ENCODE assay signal across 8 cellular contexts in the genomic region with DNA sequence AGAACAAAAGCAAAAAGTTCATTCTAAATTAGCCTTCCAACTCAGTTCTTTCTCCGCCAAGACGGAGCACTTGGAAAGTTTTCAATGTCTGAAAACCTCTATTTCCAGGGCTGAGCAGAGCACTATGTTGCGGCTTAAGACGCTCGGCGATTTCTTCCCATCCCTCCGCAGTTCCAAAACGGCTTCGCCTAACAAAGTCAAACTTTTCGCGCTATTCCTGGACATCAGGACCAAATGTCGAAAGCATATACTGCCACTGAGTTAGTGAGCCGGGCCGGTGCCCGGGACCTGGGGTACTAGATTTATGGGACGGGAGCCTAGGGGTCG. TPM values are rescaled to one million over a fixed set of nuclear protein-coding genes. Genes with fewer than 3 reads are reported as not detected.
DNase-seq lines count a peak whose midpoint lies in the region; ATAC-seq and TF ChIP-seq lines count a peak whose summit lies in the region.

No MANE protein-coding gene starts in this region.

- no TSS peak for BruUV-seq in HCT116 (replicated peaks; lab: Mats Ljungman, UMichigan)

- RAD21 ChIA-PET in HCT116 (lab: Charles Lee; ENCODE audit: low non-redundant PET in 1 of 2, low total read pairs in 2 of 2, uncharacterized antibody in 2 of 2, unreplicated experiment in 2 of 2): interaction anchor here in 1 of 2 experiments (1.1 kb wide), 1 partner anchor 10 kb away, joined by 4 read pairs; no protein-coding TSS in a partner anchor

- peaks cover 30 to 45% (median 36%) of the 10 kb centered on the region in 4 donors for H3K4me1 Mint-ChIP-seq in CD4-positive, CD25-positive, alpha-beta regulatory T cell
- H3K4me1 Mint-ChIP-seq in activated T-helper 2 cell treated with anti-CD3 and anti-CD28 coated beads, Interferon-gamma antibody, Interleukin-2, Interleukin-4, amounts not matched to agents 10 μg/mL and 5 μg/mL and 100 μg/mL, durations not matched to agents 14 hours and 24 hours and 36 hours (ENCODE audit: low read depth): peaks cover 28% of the 10 kb centered on the region

- peak in 1 of 2 donors; percentile 0 for ATAC-seq in CD4-positive, CD25-positive, alpha-beta regulatory T cell (ENCODE audit: low read depth in 2 of 2)
- ATAC-seq in HCT116 (no peak), left cardiac atrium (peak; percentile 27 to 31), HG03139 (IDR thresholded peaks at IDR 0.05; ENCODE audit: unreplicated experiment) (no peak)

- no peaks in the 10 kb centered on the region for H3K79me2 ChIP-seq in HCT116 (ENCODE audit: insufficient read depth, low read length)

- no peak for TF ChIP-seq POLR2A in HCT116 (IDR thresholded peaks at IDR 0.05; ENCODE audit: borderline replicate concordance, extremely low read depth, insufficient read depth, insufficient read length)

- no peaks in the 10 kb centered on the region for H3K36me3 Mint-ChIP-seq in CD4-positive, CD25-positive, alpha-beta regulatory T cell
- H3K36me3 Mint-ChIP-seq in activated T-helper 2 cell treated with anti-CD3 and anti-CD28 coated beads, Interferon-gamma antibody, Interleukin-2, Interleukin-4, amounts not matched to agents 10 μg/mL and 5 μg/mL and 100 μg/mL, durations not matched to agents 14 hours and 24 hours and 36 hours (ENCODE audit: low read depth): peaks cover 13% of the 10 kb centered on the region

- peaks cover 33% of the 10 kb centered on the region for H3K4me1 ChIP-seq in CD4-positive, CD25-positive, alpha-beta regulatory T cell (ENCODE audit: control insufficient read depth, insufficient read depth, low read length, poor library complexity, severe bottlenecking)
- H3K4me1 ChIP-seq in HCT116 (ENCODE audit: control insufficient read depth in 1 of 2, insufficient read depth in 2 of 2, low read length in 2 of 2): peaks cover 5 to 13% of the 10 kb centered on the region in 2 experiments; a peak in 2 of 4 replicates
- peaks cover 5% of the 10 kb centered on the region for H3K4me1 ChIP-seq in rectal smooth muscle tissue (ENCODE audit: control insufficient read depth, insufficient read depth, low read length)

- peak overlapping the region; percentile 75 for H3K9ac ChIP-seq in HCT116 (ENCODE audit: low read length)
- H3K9ac ChIP-seq in rectal smooth muscle tissue (ENCODE audit: low read length): peak overlapping the region; percentile 94

- H3K9me3 ChIP-seq in CD4-positive, CD25-positive, alpha-beta regulatory T cell (ENCODE audit: control insufficient read depth in 2 of 2, low read length in 2 of 2): no peaks in the 10 kb centered on the region
- H3K9me3 ChIP-seq in HCT116 (ENCODE audit: control insufficient read depth in 1 of 2, insufficient read depth in 1 of 2, low read depth in 1 of 2, low read length in 2 of 2): no peaks in the 10 kb centered on the region

- peak overlapping the region; percentile 94 for H2AFZ ChIP-seq in HCT116 (ENCODE audit: low read depth, low read length, poor library complexity, severe bottlenecking)

- POLR2A ChIA-PET in HCT116 (lab: Charles Lee): interaction anchor here (0.6 to 0.9 kb wide), 2 partner anchors 10 to 15 kb away, joined by 3 to 4 read pairs; no protein-coding TSS in a partner anchor

- peak overlapping the region; percentile 95 for H3K27ac ChIP-seq in CD4-positive, CD25-positive, alpha-beta regulatory T cell (ENCODE audit: insufficient read depth, low read length, poor library complexity, severe bottlenecking)
- H3K27ac ChIP-seq in HCT116 (ENCODE audit: low read depth, low read length): no peak overlapping the region; the same call in 1 of the 2 replicates
- H3K27ac ChIP-seq in rectal smooth muscle tissue (ENCODE audit: low read depth, low read length): peak overlapping the region; percentile 98

- peak overlapping the region; percentile 91 for H3K4me3 ChIP-seq in CD4-positive, CD25-positive, alpha-beta regulatory T cell (ENCODE audit: low read depth, low read length)
- H3K4me3 ChIP-seq in HCT116 (replicated peaks in 1 of 2; ENCODE audit: low read depth in 1 of 2, low read length in 2 of 2) (peak overlapping the region; percentile 51 to 66), rectal smooth muscle tissue (ENCODE audit: low read length) (peak overlapping the region; percentile 92)

- DNase-seq in CD4-positive, CD25-positive, alpha-beta regulatory T cell: no peak
- DNase-seq in HCT116 (ENCODE audit: low read depth, low spot score) (no peak), left cardiac atrium (no peak), NCI-H1436 (lab: John Stamatoyannopoulos, UW) (no peak)
- no peak for DNase-seq in activated T-helper 2 cell treated with anti-CD3 and anti-CD28 coated beads, Interferon-gamma antibody, Interleukin-2, Interleukin-4, amounts not matched to agents 10 μg/mL and 5 μg/mL and 100 μg/mL, durations not matched to agents 14 hours and 24 hours and 36 hours (ENCODE audit: low spot score)
- no peak for DNase-seq in activated CD4-positive, CD25-positive, alpha-beta regulatory T cell treated with anti-CD3 and anti-CD28 coated beads, Interleukin-2, amount 50 U/mL, for 72 hours

- no peak for TF ChIP-seq RAD21 in HCT116 (IDR thresholded peaks at IDR 0.05; ENCODE audit: low read depth)

- peak overlapping the region; percentile 99 for H3K27ac Mint-ChIP-seq in CD4-positive, CD25-positive, alpha-beta regulatory T cell
- peak overlapping the region; percentile 89 for H3K27ac Mint-ChIP-seq in activated T-helper 2 cell treated with anti-CD3 and anti-CD28 coated beads, Interferon-gamma antibody, Interleukin-2, Interleukin-4, amounts not matched to agents 10 μg/mL and 5 μg/mL and 100 μg/mL, durations not matched to agents 14 hours and 24 hours and 36 hours

- H3K9me2 ChIP-seq in HCT116 (ENCODE audit: insufficient read depth): no peaks in the 10 kb centered on the region

- TF ChIP-seq CTCF in HCT116 (IDR thresholded peaks at IDR 0.05 in 2 of 3, conservative IDR thresholded peaks at IDR 0.05 in 1 of 3; ENCODE audit: borderline replicate concordance in 1 of 3, insufficient read depth in 1 of 3, low read depth in 2 of 3, low read length in 2 of 3): no peak

- intact Hi-C loops in HCT116 (cut with micrococcal nuclease): no loop called here
- intact Hi-C loops in activated T-helper 2 cell treated with anti-CD3 and anti-CD28 coated beads, Interferon-gamma antibody, Interleukin-2, Interleukin-4, amounts not matched to agents 10 μg/mL and 5 μg/mL and 100 μg/mL, durations not matched to agents 14 hours and 24 hours and 36 hours (cut with micrococcal nuclease): loop anchor here (1.0 to 2.0 kb wide), 4 partner anchors 27 to 444 kb away; no protein-coding TSS in a partner anchor
- intact Hi-C loops in left cardiac atrium (cut with DNase I): no loop called here

- peaks cover 13% of the 10 kb centered on the region for H3K27me3 Mint-ChIP-seq in CD4-positive, CD25-positive, alpha-beta regulatory T cell
- H3K27me3 Mint-ChIP-seq in activated T-helper 2 cell treated with anti-CD3 and anti-CD28 coated beads, Interferon-gamma antibody, Interleukin-2, Interleukin-4, amounts not matched to agents 10 μg/mL and 5 μg/mL and 100 μg/mL, durations not matched to agents 14 hours and 24 hours and 36 hours (ENCODE audit: low read depth): peaks cover 2% of the 10 kb centered on the region

- no peaks in the 10 kb centered on the region for H3K27me3 ChIP-seq in CD4-positive, CD25-positive, alpha-beta regulatory T cell (ENCODE audit: control insufficient read depth, insufficient read depth, low read length)
- no peaks in the 10 kb centered on the region for H3K27me3 ChIP-seq in HCT116 (ENCODE audit: insufficient read depth, low read length)
- H3K27me3 ChIP-seq in rectal smooth muscle tissue (ENCODE audit: control insufficient read depth, insufficient read depth, low read length): no peaks in the 10 kb centered on the region

- CTCF ChIA-PET in HCT116 (lab: Charles Lee): interaction anchor here (1.1 kb wide), 1 partner anchor 494 kb away, joined by 4 read pairs; the partner anchor contains the start of gene NUDT15

- H3K4me2 ChIP-seq in HCT116 (ENCODE audit: low read length): peak overlapping the region; percentile 89

- peak overlapping the region; percentile 76 to 99 (median 96) for H3K4me3 Mint-ChIP-seq in CD4-positive, CD25-positive, alpha-beta regulatory T cell
- H3K4me3 Mint-ChIP-seq in activated T-helper 2 cell treated with anti-CD3 and anti-CD28 coated beads, Interferon-gamma antibody, Interleukin-2, Interleukin-4, amounts not matched to agents 10 μg/mL and 5 μg/mL and 100 μg/mL, durations not matched to agents 14 hours and 24 hours and 36 hours (ENCODE audit: low read depth): peak overlapping the region; percentile 90

- H4K20me1 ChIP-seq in HCT116 (ENCODE audit: insufficient read depth): no peaks in the 10 kb centered on the region

- no peaks in the 10 kb centered on the region for H3K36me3 ChIP-seq in CD4-positive, CD25-positive, alpha-beta regulatory T cell (ENCODE audit: control insufficient read depth, insufficient read depth, low read length)
- H3K36me3 ChIP-seq in HCT116 (ENCODE audit: control insufficient read depth in 1 of 2, insufficient read depth in 2 of 2, low read length in 2 of 2) (no peaks in the 10 kb centered on the region), rectal smooth muscle tissue (ENCODE audit: control insufficient read depth, insufficient read depth, low read length) (no peaks in the 10 kb centered on the region)

- peaks cover 0 to 9% (median 0%) of the 10 kb centered on the region in 7 donors for H3K9me3 Mint-ChIP-seq in CD4-positive, CD25-positive, alpha-beta regulatory T cell
- H3K9me3 Mint-ChIP-seq in activated T-helper 2 cell treated with anti-CD3 and anti-CD28 coated beads, Interferon-gamma antibody, Interleukin-2, Interleukin-4, amounts not matched to agents 10 μg/mL and 5 μg/mL and 100 μg/mL, durations not matched to agents 14 hours and 24 hours and 36 hours: peaks cover 19% of the 10 kb centered on the region

RNA-seq across cellular contexts. Expression of gene RCBTB2, which starts 0.8 kb away (rescaled TPM):
- 21.8 TPM for total RNA-seq in CD4-positive, CD25-positive, alpha-beta regulatory T cell
- polyA plus RNA-seq in CD4-positive, CD25-positive, alpha-beta regulatory T cell: 10 to 100 TPM; 24.3 to 32.5 (median 27.3) TPM
- 1.3 TPM for total RNA-seq in HCT116 (2021; ENCODE audit: unreplicated experiment)
- polyA plus RNA-seq in HCT116 (2012): 0.66 and 0.79 TPM in 2 replicates
- total RNA-seq in activated T-helper 2 cell treated with anti-CD3 and anti-CD28 coated beads, Interferon-gamma antibody, Interleukin-2, Interleukin-4, amounts not matched to agents 10 μg/mL and 5 μg/mL and 100 μg/mL, durations not matched to agents 14 hours and 24 hours and 36 hours: 2.7 and 3.4 TPM in 2 replicates
- total RNA-seq in left cardiac atrium: 10 to 100 TPM in 1 of 2 donors, 1 to 10 TPM in 1; 9.7 to 13.9 TPM

Comparison
In these comparisons a context has a peak if more than half of its experiments do, and no peak if none do; other contexts are left out.
1. ATAC-seq: peak in left cardiac atrium (2 of 2); none in HCT116 (single experiment) and HG03139 (single experiment).
2. Peak in every context shown above with its lines, with median percentiles within 50 percentile points of each other: H3K4me3 ChIP-seq.